In the genomic region with DNA sequence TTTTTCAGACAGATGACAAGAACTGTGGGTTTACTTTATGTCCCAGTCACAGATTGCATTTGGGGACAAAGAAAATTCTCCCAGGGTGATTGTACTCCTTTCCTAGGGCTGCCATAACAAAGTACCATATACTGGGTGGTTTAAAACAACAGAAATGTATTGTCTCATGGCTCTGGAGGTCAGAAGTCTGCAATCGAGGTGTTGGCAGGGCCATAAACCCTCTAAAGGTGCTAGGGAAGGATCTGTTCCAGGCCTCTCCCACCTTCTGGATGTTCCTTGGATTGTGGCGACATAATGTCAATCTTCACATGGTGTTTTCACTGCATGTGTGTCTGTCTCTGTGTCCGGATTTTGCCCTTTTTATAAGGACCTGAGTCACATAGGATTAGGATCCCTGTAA, we compare ENCODE assay signal across 33 cellular contexts.
"Had no signal": no experiment of that assay in that cellular context is flagged by ENCODE, and none has a peak within 500 bp of the region (broad histone marks: within the 10 kb centered on the region; RNA-seq: fewer than 3 reads in every experiment).

No MANE protein-coding gene starts in this region.

- FAIRE-seq: TTC549 had no signal

- H3K9me3 ChIP-seq: adrenal gland, body of pancreas had no signal

- H3K27ac ChIP-seq: adrenal gland, body of pancreas, brain microvascular endothelial cell, breast epithelium, cardiac muscle cell, VCaP had no signal

- ATAC-seq: activated CD8-positive, alpha-beta T cell treated with anti-CD3 and anti-CD28 coated beads for 36 hours; activated naive CD4-positive, alpha-beta T cell treated with anti-CD3 and anti-CD28 coated beads, Interleukin-2, amount 50 U/mL, for 72 hours; activated T-cell treated with anti-CD3 and anti-CD28 coated beads, Interleukin-2, amount 50 U/mL, for 4 hours; activated T-cell treated with anti-CD3 and anti-CD28 coated beads, Interleukin-2, amount 50 U/mL, for 72 hours; activated T-helper 17 cell treated with anti-CD3 and anti-CD28 coated beads, Interleukin-2, amount 50 U/mL, for 72 hours; body of pancreas had no signal

- DNase-seq: activated B cell treated with CpG ODN at 0.5 μM for 24 hours; activated CD4-positive, alpha-beta memory T cell treated with anti-CD3 and anti-CD28 coated beads for 36 hours; activated CD4-positive, alpha-beta T cell treated with anti-CD3 and anti-CD28 coated beads for 4 hours; activated CD4-positive, alpha-beta T cell treated with anti-CD3 and anti-CD28 coated beads, Interleukin-2, amount 10 ng/mL, durations not matched to agents 24 days and 14 days; activated CD4-positive, alpha-beta T cell treated with anti-CD3 and anti-CD28 coated beads, Interleukin-2, amount 50 U/mL, for 1 hour; activated CD4-positive, alpha-beta T cell treated with anti-CD3 and anti-CD28 coated beads, Interleukin-2, amount 50 U/mL, for 4 hours; activated CD4-positive, CD25-positive, alpha-beta regulatory T cell treated with anti-CD3 and anti-CD28 coated beads, Interleukin-2, amount 50 U/mL, for 72 hours; activated CD8-positive, alpha-beta memory T cell treated with anti-CD3 and anti-CD28 coated beads, Interleukin-2, amount 50 U/mL, for 4 hours; activated CD8-positive, alpha-beta T cell treated with anti-CD3 and anti-CD28 coated beads for 36 hours; activated effector memory CD4-positive, alpha-beta T cell treated with anti-CD3 and anti-CD28 coated beads, Interleukin-2, amount 50 U/mL, for 16 hours; activated gamma-delta T cell treated with Interleukin-2 at 50 U/mL for 16 hours; activated naive CD4-positive, alpha-beta T cell; activated naive CD4-positive, alpha-beta T cell treated with anti-CD3 and anti-CD28 coated beads for 36 hours; activated naive CD4-positive, alpha-beta T cell treated with anti-CD3 and anti-CD28 coated beads, Interleukin-2, amount 50 U/mL, for 16 hours; activated naive CD8-positive, alpha-beta T cell treated with anti-CD3 and anti-CD28 coated beads for 36 hours; activated T-cell treated with anti-CD3 and anti-CD28 coated beads for 4 hours; activated T-cell treated with anti-CD3 and anti-CD28 coated beads, Interleukin-2, amount 50 U/mL, for 1 hour; activated T-cell treated with anti-CD3 and anti-CD28 coated beads, Interleukin-2, amount 50 U/mL, for 4 hours; activated T-cell treated with anti-CD3 and anti-CD28 coated beads, Interleukin-2, amount 50 U/mL, for 72 hours; adrenal gland; amniotic stem cell; aorta; body of pancreas; brain microvascular endothelial cell; T-helper 1 cell; T-helper 2 cell; T-helper 9 cell had no signal

- H3K27me3 ChIP-seq: adrenal gland, body of pancreas, brain microvascular endothelial cell, breast epithelium, cardiac muscle cell had no signal

- H3K4me3 ChIP-seq: adrenal gland, body of pancreas, breast epithelium, cardiac muscle cell had no signal

- H3K4me1 ChIP-seq: body of pancreas, breast epithelium had no signal

- H3K36me3 ChIP-seq: adrenal gland, brain microvascular endothelial cell, breast epithelium, cardiac muscle cell had no signal
